ENCODE assay signal across 1 cellular context in genomic region chr6:119148102-119148824, GRCh38.
A peak's percentile ranks its signal among the peaks of the same experiment; 100 is the strongest.
TF ChIP-seq lines count a peak whose summit lies in the region.

No MANE protein-coding gene starts in this region.

TF ChIP-seq in K562, 482 proteins besides CTCF, POLR2A, EP300 and RAD21 (continued from another document and continues in another):
- no peak for TF ChIP-seq HMBOX1 (IDR thresholded peaks at IDR 0.05)
- no peak for TF ChIP-seq MLX (CRISPR knock-in tag; conservative IDR thresholded peaks at IDR 0.05)
- TF ChIP-seq SNIP1 (IDR thresholded peaks at IDR 0.05; ENCODE audit: low read depth), result no peak
- no peak for TF ChIP-seq ZNF311 (CRISPR knock-in tag; IDR thresholded peaks at IDR 0.05)
- 0 out of 2 replicates have a peak, but pooled peaks have one; percentile 27 for TF ChIP-seq CREB3 (tag; conservative IDR thresholded peaks at IDR 0.05; ENCODE audit: low read depth)
- no peak for TF ChIP-seq ZNF655 (CRISPR knock-in tag; IDR thresholded peaks at IDR 0.05)
- no peak for TF ChIP-seq CTCFL (IDR thresholded peaks at IDR 0.05; ENCODE audit: borderline replicate concordance, insufficient read depth, low read depth, low read length, poor library complexity, severe bottlenecking)
- no peak for TF ChIP-seq ZNF253 (CRISPR knock-in tag; conservative IDR thresholded peaks at IDR 0.05)
- TF ChIP-seq RFX1 (IDR thresholded peaks at IDR 0.05), result no peak
- no peak for TF ChIP-seq ZNF79 (CRISPR knock-in tag; IDR thresholded peaks at IDR 0.05; ENCODE audit: low read depth)
- TF ChIP-seq PBX2 (CRISPR knock-in tag; IDR thresholded peaks at IDR 0.05; ENCODE audit: low read depth), result no peak
- TF ChIP-seq PBX2 (tag; conservative IDR thresholded peaks at IDR 0.05; ENCODE audit: low read depth), result peak; percentile 32
- peak; percentile 56; the same call in 1 of the 2 replicates for TF ChIP-seq ZNF24 (IDR thresholded peaks at IDR 0.05)
- 0 out of 2 replicates have a peak, but pooled peaks have one; percentile 13 for TF ChIP-seq CREB1 (IDR thresholded peaks at IDR 0.05)
- no peak for TF ChIP-seq CREB1 (CRISPR knock-in tag; IDR thresholded peaks at IDR 0.05)
- TF ChIP-seq FOXJ3 (CRISPR knock-in tag; IDR thresholded peaks at IDR 0.05), result no peak
- peak; percentile 85 for TF ChIP-seq BRD9 (IDR thresholded peaks at IDR 0.05; ENCODE audit: low read depth, partially characterized antibody)
- TF ChIP-seq MLLT1 (IDR thresholded peaks at IDR 0.05), result no peak
- TF ChIP-seq ZNF408 (CRISPR knock-in tag; IDR thresholded peaks at IDR 0.05; ENCODE audit: low read depth), result no peak
- no peak for TF ChIP-seq ARNT (IDR thresholded peaks at IDR 0.05)
- TF ChIP-seq STAG1 (CRISPR knock-in tag; IDR thresholded peaks at IDR 0.05; ENCODE audit: borderline replicate concordance), result no peak
- no peak for TF ChIP-seq ZNF12 (CRISPR knock-in tag; IDR thresholded peaks at IDR 0.05)
- 0 out of 2 replicates have a peak, but pooled peaks have one; percentile 9 for TF ChIP-seq ETV1 (tag; conservative IDR thresholded peaks at IDR 0.05; ENCODE audit: low read depth)
- TF ChIP-seq SNAPC5 (CRISPR knock-in tag; IDR thresholded peaks at IDR 0.05), result no peak
- TF ChIP-seq TOE1 (IDR thresholded peaks at IDR 0.05; ENCODE audit: borderline replicate concordance), result no peak
- TF ChIP-seq TOE1 (CRISPR knock-in tag; IDR thresholded peaks at IDR 0.05; ENCODE audit: borderline replicate concordance, low read depth), result no peak
- TF ChIP-seq CBX5 (IDR thresholded peaks at IDR 0.05; ENCODE audit: borderline replicate concordance, low read depth), result no peak
- no peak for TF ChIP-seq CHCHD3 (CRISPR knock-in tag; IDR thresholded peaks at IDR 0.05)
- peak in 1 of 2 experiments; percentile 26 for TF ChIP-seq AFF1 (IDR thresholded peaks at IDR 0.05; ENCODE audit: low read depth in 1 of 2, partially characterized antibody in 2 of 2)
- no peak for TF ChIP-seq GTF3C2 (IDR thresholded peaks at IDR 0.05; ENCODE audit: borderline replicate concordance, extremely low read depth, insufficient read length)
- no peak for TF ChIP-seq ZNF518B (CRISPR knock-in tag; IDR thresholded peaks at IDR 0.05)
- TF ChIP-seq CBFA2T3 (IDR thresholded peaks at IDR 0.05), result no peak
- TF ChIP-seq KAT7 (CRISPR knock-in tag; IDR thresholded peaks at IDR 0.05; ENCODE audit: borderline replicate concordance), result no peak
- no peak for TF ChIP-seq HLTF (IDR thresholded peaks at IDR 0.05)
- no peak for TF ChIP-seq ZNF561 (CRISPR knock-in tag; conservative IDR thresholded peaks at IDR 0.05)
- TF ChIP-seq SAP30 (IDR thresholded peaks at IDR 0.05; ENCODE audit: borderline replicate concordance, insufficient read depth, low read depth, low read length, poor library complexity, severe bottlenecking), result no peak
